ENCODE assay signal across 14 cellular contexts in the genomic region with DNA sequence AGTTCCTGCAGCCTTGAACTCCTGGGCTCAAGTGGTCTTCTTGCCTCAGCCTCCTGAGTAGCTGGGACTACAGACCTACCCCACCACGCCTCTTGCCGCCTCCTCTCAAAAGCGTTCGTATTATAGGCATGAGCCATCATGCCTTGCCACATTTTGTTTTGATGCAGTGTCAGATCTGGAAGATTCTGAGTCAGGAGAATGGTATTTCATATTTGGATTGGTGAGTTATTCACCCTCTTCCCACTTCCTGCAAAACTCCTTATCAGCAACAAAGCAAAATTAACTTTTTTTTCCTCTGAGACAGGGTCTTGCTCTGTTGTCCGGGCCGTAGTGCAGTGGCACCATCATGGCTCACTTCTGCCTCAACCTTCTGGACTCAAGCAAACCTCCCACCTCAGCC. TPM values are rescaled to one million over a fixed set of nuclear protein-coding genes. Genes with fewer than 3 reads are reported as not detected.
DNase-seq lines count a peak whose midpoint lies in the region; ATAC-seq and TF ChIP-seq lines count a peak whose summit lies in the region.
"Had no signal": no experiment of that assay in that cellular context is flagged by ENCODE, and none has a peak within 500 bp of the region (broad histone marks: within the 10 kb centered on the region; RNA-seq: fewer than 3 reads in every experiment).

No MANE protein-coding gene starts in this region.

- H3K9me3 Mint-ChIP-seq in glutamatergic neuron (ENCODE audit: unreplicated experiment): no peaks in the 10 kb centered on the region
- H3K9me3 Mint-ChIP-seq: CD8-positive, alpha-beta memory T cell had no signal

- H3K27me3 Mint-ChIP-seq in glutamatergic neuron (ENCODE audit: unreplicated experiment): no peaks in the 10 kb centered on the region
- H3K27me3 Mint-ChIP-seq: CD8-positive, alpha-beta memory T cell had no signal

- H3K4me3 ChIP-seq in AG04450 (ENCODE audit: low read depth, low read length): no peak overlapping the region
- no peak overlapping the region for H3K4me3 ChIP-seq in adipocyte (ENCODE audit: low read length)
- H3K4me3 ChIP-seq: body of pancreas, right atrium auricular region, SJCRH30 had no signal

- CTCF ChIA-PET in AG04450 (lab: Charles Lee): no interaction called here

- H3K4me1 Mint-ChIP-seq in glutamatergic neuron (ENCODE audit: low read depth, unreplicated experiment): no peaks in the 10 kb centered on the region

- TF ChIP-seq CTCF in AG04450 (IDR thresholded peaks at IDR 0.05; ENCODE audit: low read depth, low read length) (no peak), glutamatergic neuron (IDR thresholded peaks at IDR 0.05; ENCODE audit: partially characterized antibody, unreplicated experiment) (no peak)

- DNase-seq in AG04450 (ENCODE audit: low read depth, low spot score) (peak; percentile 61), HK-2 (ENCODE audit: unreplicated experiment) (peak; percentile 31), adipocyte (ENCODE audit: low read depth) (peak; percentile 74), glomerular endothelial cell (ENCODE audit: extremely low read depth, low read depth, low spot score) (peak; percentile 33), glutamatergic neuron (no peak), NCI-H82 treated with DMSO at 0.1 percent for 48 hours (lab: John Stamatoyannopoulos, UW; ENCODE audit: unreplicated experiment) (no peak), NCI-H187 treated with DMSO at 0.1 percent for 48 hours (lab: John Stamatoyannopoulos, UW) (no peak)
- DNase-seq: body of pancreas; CD8-positive, alpha-beta memory T cell; midbrain; NCI-H2227 treated with DMSO at 0.1 percent for 48 hours; SJCRH30 had no signal

- peaks cover 23% of the 10 kb centered on the region for H3K4me1 ChIP-seq in adipocyte (ENCODE audit: control insufficient read depth, insufficient read depth, low read length)
- H3K4me1 ChIP-seq: body of pancreas, right atrium auricular region, SJCRH30 had no signal

- POLR2A ChIA-PET in AG04450 (lab: Yijun Ruan, JAX): interaction anchor here (0.7 to 1.8 kb wide), 2 partner anchors 11 to 21 kb away, joined by 3 to 4 read pairs; no protein-coding TSS in a partner anchor

- no peak overlapping the region for H3K9ac ChIP-seq in adipocyte (ENCODE audit: low read length)

- H3K36me3 ChIP-seq in adipocyte (ENCODE audit: control insufficient read depth, insufficient read depth, low read length, severe bottlenecking): peaks cover 17% of the 10 kb centered on the region

- peak overlapping the region; percentile 59 for H3K27ac ChIP-seq in AG04450 (ENCODE audit: low read depth, low read length)
- H3K27ac ChIP-seq: body of pancreas, right atrium auricular region, SJCRH30 had no signal

- no peaks in the 10 kb centered on the region for H3K9me3 ChIP-seq in AG04450 (ENCODE audit: control insufficient read depth, insufficient read depth, low read length)
- H3K9me3 ChIP-seq in adipocyte (ENCODE audit: control insufficient read depth, low read length): no peaks in the 10 kb centered on the region
- H3K9me3 ChIP-seq: body of pancreas, right atrium auricular region, SJCRH30 had no signal

- no peak overlapping the region for H3K4me3 Mint-ChIP-seq in glutamatergic neuron (ENCODE audit: unreplicated experiment)
- H3K4me3 Mint-ChIP-seq: CD8-positive, alpha-beta memory T cell had no signal

- H3K36me3 Mint-ChIP-seq in glutamatergic neuron (ENCODE audit: unreplicated experiment): no peaks in the 10 kb centered on the region

- H3K27me3 ChIP-seq in AG04450 (ENCODE audit: control insufficient read depth, insufficient read depth, low read length): no peaks in the 10 kb centered on the region
- H3K27me3 ChIP-seq in adipocyte (replicated peaks; ENCODE audit: control insufficient read depth, insufficient read depth, low read length): no peaks in the 10 kb centered on the region
- H3K27me3 ChIP-seq: body of pancreas, right atrium auricular region, SJCRH30 had no signal

- no peak overlapping the region for H3K27ac Mint-ChIP-seq in glutamatergic neuron (ENCODE audit: unreplicated experiment)

- no peak for ATAC-seq in HG03135 (IDR thresholded peaks at IDR 0.05; ENCODE audit: unreplicated experiment)
- ATAC-seq: body of pancreas had no signal

RNA-seq across cellular contexts. Expression of gene REST, which starts 29.6 kb away (rescaled TPM):
- 23.9 and 30.6 TPM in 2 replicates for polyA plus RNA-seq in AG04450 (2011; rRNA removed)
- 53.6 and 66.1 TPM in 2 replicates for polyA minus RNA-seq in AG04450 (2011; rRNA and poly(A)+ RNA removed)
- total RNA-seq in glomerular endothelial cell (40.6 and 47.9 TPM in 2 replicates), glutamatergic neuron (ENCODE audit: unreplicated experiment) (1.5 TPM)

RNA-seq across cellular contexts. Expression of gene NOA1, which starts 40.1 kb away (rescaled TPM):
- 17.1 and 17.8 TPM in 2 replicates for polyA plus RNA-seq in AG04450 (2011; rRNA removed)
- polyA minus RNA-seq in AG04450 (2011; rRNA and poly(A)+ RNA removed): 8.3 and 9.2 TPM in 2 replicates
- total RNA-seq in glomerular endothelial cell (23.1 and 25.4 TPM in 2 replicates), glutamatergic neuron (ENCODE audit: unreplicated experiment) (10.3 TPM)

RNA-seq across cellular contexts. Expression of gene POLR2B, which starts 41.4 kb away (rescaled TPM):
- polyA plus RNA-seq in AG04450 (2011; rRNA removed): 116 and 163 TPM in 2 replicates
- polyA minus RNA-seq in AG04450 (2011; rRNA and poly(A)+ RNA removed): 64.5 and 107 TPM in 2 replicates
- total RNA-seq in glomerular endothelial cell (67.4 and 80.9 TPM in 2 replicates), glutamatergic neuron (ENCODE audit: unreplicated experiment) (135 TPM)

Comparison
In these comparisons a context has a peak if more than half of its experiments do, and no peak if none do; other contexts are left out.
1. DNase-seq: peak in AG04450 (single experiment), HK-2 (single experiment), adipocyte (single experiment) and glomerular endothelial cell (single experiment); none in glutamatergic neuron (single experiment), NCI-H82 treated with DMSO at 0.1 percent for 48 hours (single experiment) and NCI-H187 treated with DMSO at 0.1 percent for 48 hours (single experiment).
2. RNA of gene REST, which starts 29.6 kb away (total RNA-seq): 40.6 to 47.9 TPM in glomerular endothelial cell; 1.5 TPM in glutamatergic neuron (single experiment); every median in the first group is over 10 times any median in the second.